Comparison of ENCODE assay signal across 42 cellular contexts in genomic region chr20:17701826-17702225, GRCh38. TPM values are rescaled to one million over a fixed set of nuclear protein-coding genes. Genes with fewer than 3 reads are reported as not detected.
"Had no signal": no experiment of that assay in that cellular context is flagged by ENCODE, and none has a peak within 500 bp of the region (broad histone marks: within the 10 kb centered on the region; RNA-seq: fewer than 3 reads in every experiment).

No MANE protein-coding gene starts in this region.

- H3K4me1 ChIP-seq: adrenal gland, ascending aorta, breast epithelium had no signal

- H3K9me3 Mint-ChIP-seq: activated naive CD4-positive, alpha-beta T cell treated with anti-CD3 and anti-CD28 coated beads for 36 hours; activated naive CD4-positive, alpha-beta T cell treated with anti-CD3 and anti-CD28 coated beads, Interleukin-2, amount 50 U/mL, for 24 hours; activated naive CD4-positive, alpha-beta T cell treated with anti-CD3 and anti-CD28 coated beads, Interleukin-2, amount 50 U/mL, for 72 hours; activated naive CD8-positive, alpha-beta T cell treated with anti-CD3 and anti-CD28 coated beads for 36 hours; activated naive CD8-positive, alpha-beta T cell treated with anti-CD3 and anti-CD28 coated beads, Interleukin-2, amount 10 ng/mL, durations not matched to agents 7 days and 5 days; activated naive CD8-positive, alpha-beta T cell treated with anti-CD3 and anti-CD28 coated beads, Interleukin-2, amount 50 U/mL, for 24 hours; activated T-cell treated with anti-CD3 and anti-CD28 coated beads, Interleukin-2, amount 50 U/mL, for 24 hours; activated T-cell treated with anti-CD3 and anti-CD28 coated beads, Interleukin-2, amount 50 U/mL, for 4 hours; activated T-cell treated with anti-CD3 and anti-CD28 coated beads, Interleukin-2, amount 50 U/mL, for 72 hours; activated T-helper 1 cell treated with anti-CD3 and anti-CD28 coated beads, Interleukin-12 subunit alpha, Interleukin-12 subunit beta, Interleukin-2, Interleukin-4 antibody, amounts not matched to agents 30 ng/mL and 10 ng/mL and 1 ng/mL, durations not matched to agents 14 hours and 24 hours and 36 hours; activated T-helper 2 cell treated with anti-CD3 and anti-CD28 coated beads, Interferon-gamma antibody, Interleukin-2, Interleukin-4, amounts not matched to agents 10 μg/mL and 5 μg/mL and 100 μg/mL, durations not matched to agents 14 hours and 24 hours and 36 hours; central memory CD8-positive, alpha-beta T cell had no signal

- H3K36me3 Mint-ChIP-seq: activated naive CD4-positive, alpha-beta T cell treated with anti-CD3 and anti-CD28 coated beads, Interleukin-2, amount 10 ng/mL, durations not matched to agents 7 days and 5 days; activated naive CD4-positive, alpha-beta T cell treated with anti-CD3 and anti-CD28 coated beads, Interleukin-2, amount 50 U/mL, for 24 hours; activated naive CD4-positive, alpha-beta T cell treated with anti-CD3 and anti-CD28 coated beads, Interleukin-2, amount 50 U/mL, for 72 hours; activated naive CD8-positive, alpha-beta T cell; activated naive CD8-positive, alpha-beta T cell treated with anti-CD3 and anti-CD28 coated beads for 36 hours; activated naive CD8-positive, alpha-beta T cell treated with anti-CD3 and anti-CD28 coated beads, Interleukin-2, amount 10 ng/mL, durations not matched to agents 7 days and 5 days; brain had no signal

- H3K36me3 ChIP-seq: adrenal gland, ascending aorta, brain microvascular endothelial cell, breast epithelium, cardiac muscle cell had no signal

- H3K4me3 ChIP-seq: adrenal gland, ascending aorta, breast epithelium, cardiac muscle cell had no signal

- H3K27me3 ChIP-seq: adrenal gland, ascending aorta, brain microvascular endothelial cell, breast epithelium, cardiac muscle cell had no signal

- H3K27ac ChIP-seq: adrenal gland, ascending aorta, brain microvascular endothelial cell, breast epithelium, cardiac muscle cell had no signal

- H3K27ac Mint-ChIP-seq: activated naive CD4-positive, alpha-beta T cell treated with anti-CD3 and anti-CD28 coated beads for 36 hours; activated naive CD4-positive, alpha-beta T cell treated with anti-CD3 and anti-CD28 coated beads, Interleukin-2, amount 10 ng/mL, durations not matched to agents 7 days and 5 days; activated naive CD4-positive, alpha-beta T cell treated with anti-CD3 and anti-CD28 coated beads, Interleukin-2, amount 50 U/mL, for 24 hours; activated naive CD4-positive, alpha-beta T cell treated with anti-CD3 and anti-CD28 coated beads, Interleukin-2, amount 50 U/mL, for 72 hours; activated naive CD8-positive, alpha-beta T cell; activated naive CD8-positive, alpha-beta T cell treated with anti-CD3 and anti-CD28 coated beads for 36 hours; activated naive CD8-positive, alpha-beta T cell treated with anti-CD3 and anti-CD28 coated beads, Interleukin-2, amount 10 ng/mL, durations not matched to agents 7 days and 5 days; activated naive CD8-positive, alpha-beta T cell treated with anti-CD3 and anti-CD28 coated beads, Interleukin-2, amount 50 U/mL, for 24 hours; activated T-cell treated with anti-CD3 and anti-CD28 coated beads, Interleukin-2, amount 50 U/mL, for 24 hours; activated T-cell treated with anti-CD3 and anti-CD28 coated beads, Interleukin-2, amount 50 U/mL, for 72 hours; activated T-helper 1 cell treated with anti-CD3 and anti-CD28 coated beads, Interleukin-12 subunit alpha, Interleukin-12 subunit beta, Interleukin-2, Interleukin-4 antibody, amounts not matched to agents 30 ng/mL and 10 ng/mL and 1 ng/mL, durations not matched to agents 14 hours and 24 hours and 36 hours; activated T-helper 17 cell treated with anti-CD3 and anti-CD28 coated beads, Interleukin-2, amount 50 U/mL, for 72 hours; activated T-helper 2 cell treated with anti-CD3 and anti-CD28 coated beads, Interferon-gamma antibody, Interleukin-2, Interleukin-4, amounts not matched to agents 10 μg/mL and 5 μg/mL and 100 μg/mL, durations not matched to agents 14 hours and 24 hours and 36 hours; brain had no signal

- H3K27me3 Mint-ChIP-seq: activated naive CD4-positive, alpha-beta T cell treated with anti-CD3 and anti-CD28 coated beads, Interleukin-2, amount 50 U/mL, for 24 hours; activated naive CD8-positive, alpha-beta T cell; activated naive CD8-positive, alpha-beta T cell treated with anti-CD3 and anti-CD28 coated beads for 36 hours; activated naive CD8-positive, alpha-beta T cell treated with anti-CD3 and anti-CD28 coated beads, Interleukin-2, amount 10 ng/mL, durations not matched to agents 7 days and 5 days; activated naive CD8-positive, alpha-beta T cell treated with anti-CD3 and anti-CD28 coated beads, Interleukin-2, amount 50 U/mL, for 24 hours; activated T-cell treated with anti-CD3 and anti-CD28 coated beads, Interleukin-2, amount 50 U/mL, for 24 hours; activated T-helper 17 cell treated with anti-CD3 and anti-CD28 coated beads, Interleukin-2, amount 50 U/mL, for 72 hours; central memory CD8-positive, alpha-beta T cell had no signal

- H3K4me1 Mint-ChIP-seq: activated naive CD4-positive, alpha-beta T cell treated with anti-CD3 and anti-CD28 coated beads, Interleukin-2, amount 10 ng/mL, durations not matched to agents 7 days and 5 days; activated naive CD4-positive, alpha-beta T cell treated with anti-CD3 and anti-CD28 coated beads, Interleukin-2, amount 50 U/mL, for 24 hours; activated naive CD8-positive, alpha-beta T cell treated with anti-CD3 and anti-CD28 coated beads for 36 hours; activated naive CD8-positive, alpha-beta T cell treated with anti-CD3 and anti-CD28 coated beads, Interleukin-2, amount 10 ng/mL, durations not matched to agents 7 days and 5 days; activated naive CD8-positive, alpha-beta T cell treated with anti-CD3 and anti-CD28 coated beads, Interleukin-2, amount 50 U/mL, for 24 hours; activated T-helper 17 cell treated with anti-CD3 and anti-CD28 coated beads, Interleukin-2, amount 50 U/mL, for 72 hours; brain; central memory CD8-positive, alpha-beta T cell had no signal

- DNase-seq: activated effector memory CD4-positive, alpha-beta T cell treated with anti-CD3 and anti-CD28 coated beads, Interleukin-2, amount 50 U/mL, for 16 hours; activated effector memory CD4-positive, alpha-beta T cell treated with Interleukin-2 at 50 U/mL for 16 hours; activated gamma-delta T cell; activated gamma-delta T cell treated with Interleukin-2 at 50 U/mL for 16 hours; activated naive CD4-positive, alpha-beta T cell; activated naive CD4-positive, alpha-beta T cell treated with anti-CD3 and anti-CD28 coated beads for 36 hours; activated naive CD4-positive, alpha-beta T cell treated with anti-CD3 and anti-CD28 coated beads, Interleukin-2, amount 10 ng/mL, durations not matched to agents 7 days and 5 days; activated naive CD4-positive, alpha-beta T cell treated with anti-CD3 and anti-CD28 coated beads, Interleukin-2, amount 50 U/mL, for 16 hours; activated naive CD4-positive, alpha-beta T cell treated with Interleukin-2 at 50 U/mL for 16 hours; activated naive CD8-positive, alpha-beta T cell treated with anti-CD3 and anti-CD28 coated beads for 36 hours; activated naive CD8-positive, alpha-beta T cell treated with anti-CD3 and anti-CD28 coated beads, Interleukin-2, amount 10 ng/mL, durations not matched to agents 7 days and 5 days; activated naive CD8-positive, alpha-beta T cell treated with anti-CD3 and anti-CD28 coated beads, Interleukin-2, amount 50 U/mL, for 24 hours; activated T-cell treated with anti-CD3 and anti-CD28 coated beads for 4 hours; activated T-cell treated with anti-CD3 and anti-CD28 coated beads, Interleukin-2, amount 50 U/mL, for 1 hour; activated T-cell treated with anti-CD3 and anti-CD28 coated beads, Interleukin-2, amount 50 U/mL, for 24 hours; activated T-cell treated with anti-CD3 and anti-CD28 coated beads, Interleukin-2, amount 50 U/mL, for 4 hours; activated T-cell treated with anti-CD3 and anti-CD28 coated beads, Interleukin-2, amount 50 U/mL, for 48 hours; activated T-cell treated with anti-CD3 and anti-CD28 coated beads, Interleukin-2, amount 50 U/mL, for 72 hours; adrenal gland; amniotic stem cell; amygdala; anterior cingulate cortex; aorta; brain microvascular endothelial cell; central memory CD4-positive, alpha-beta T cell; cerebellar nuclear complex had no signal

- H3K9me3 ChIP-seq: adrenal gland, ascending aorta, breast epithelium had no signal

- FAIRE-seq: astrocyte, bronchial epithelial cell had no signal

- H3K4me3 Mint-ChIP-seq: activated naive CD4-positive, alpha-beta T cell treated with anti-CD3 and anti-CD28 coated beads for 36 hours; activated naive CD4-positive, alpha-beta T cell treated with anti-CD3 and anti-CD28 coated beads, Interleukin-2, amount 10 ng/mL, durations not matched to agents 7 days and 5 days; activated naive CD4-positive, alpha-beta T cell treated with anti-CD3 and anti-CD28 coated beads, Interleukin-2, amount 50 U/mL, for 24 hours; activated naive CD8-positive, alpha-beta T cell; activated naive CD8-positive, alpha-beta T cell treated with anti-CD3 and anti-CD28 coated beads for 36 hours; activated naive CD8-positive, alpha-beta T cell treated with anti-CD3 and anti-CD28 coated beads, Interleukin-2, amount 10 ng/mL, durations not matched to agents 7 days and 5 days; activated naive CD8-positive, alpha-beta T cell treated with anti-CD3 and anti-CD28 coated beads, Interleukin-2, amount 50 U/mL, for 24 hours; activated T-cell treated with anti-CD3 and anti-CD28 coated beads, Interleukin-2, amount 50 U/mL, for 24 hours; activated T-cell treated with anti-CD3 and anti-CD28 coated beads, Interleukin-2, amount 50 U/mL, for 4 hours; activated T-cell treated with anti-CD3 and anti-CD28 coated beads, Interleukin-2, amount 50 U/mL, for 72 hours; activated T-helper 1 cell treated with anti-CD3 and anti-CD28 coated beads, Interleukin-12 subunit alpha, Interleukin-12 subunit beta, Interleukin-2, Interleukin-4 antibody, amounts not matched to agents 30 ng/mL and 10 ng/mL and 1 ng/mL, durations not matched to agents 14 hours and 24 hours and 36 hours; activated T-helper 17 cell treated with anti-CD3 and anti-CD28 coated beads, Interleukin-2, amount 50 U/mL, for 72 hours; brain; central memory CD8-positive, alpha-beta T cell had no signal

- ATAC-seq: activated naive CD4-positive, alpha-beta T cell treated with anti-CD3 and anti-CD28 coated beads, Interleukin-2, amount 50 U/mL, for 72 hours; activated naive CD8-positive, alpha-beta T cell treated with anti-CD3 and anti-CD28 coated beads, Interleukin-2, amount 50 U/mL, for 24 hours; activated T-cell treated with anti-CD3 and anti-CD28 coated beads, Interleukin-2, amount 50 U/mL, for 4 hours; activated T-cell treated with anti-CD3 and anti-CD28 coated beads, Interleukin-2, amount 50 U/mL, for 72 hours; activated T-helper 17 cell treated with anti-CD3 and anti-CD28 coated beads, Interleukin-2, amount 50 U/mL, for 72 hours had no signal

RNA-seq across cellular contexts. Expression of gene BANF2, which starts 2.1 kb away (rescaled TPM):
- total RNA-seq: activated naive CD4-positive, alpha-beta T cell treated with anti-CD3 and anti-CD28 coated beads for 36 hours; activated naive CD4-positive, alpha-beta T cell treated with anti-CD3 and anti-CD28 coated beads, Interleukin-2, amount 50 U/mL, for 72 hours; activated naive CD8-positive, alpha-beta T cell treated with anti-CD3 and anti-CD28 coated beads for 36 hours; activated naive CD8-positive, alpha-beta T cell treated with anti-CD3 and anti-CD28 coated beads, Interleukin-2, amount 10 ng/mL, durations not matched to agents 7 days and 5 days; activated T-cell treated with anti-CD3 and anti-CD28 coated beads, Interleukin-2, amount 50 U/mL, for 4 hours; activated T-cell treated with anti-CD3 and anti-CD28 coated beads, Interleukin-2, amount 50 U/mL, for 72 hours; activated T-helper 1 cell treated with anti-CD3 and anti-CD28 coated beads, Interleukin-12 subunit alpha, Interleukin-12 subunit beta, Interleukin-2, Interleukin-4 antibody, amounts not matched to agents 30 ng/mL and 10 ng/mL and 1 ng/mL, durations not matched to agents 14 hours and 24 hours and 36 hours; activated T-helper 17 cell treated with anti-CD3 and anti-CD28 coated beads, Interleukin-2, amount 50 U/mL, for 72 hours; activated T-helper 2 cell treated with anti-CD3 and anti-CD28 coated beads, Interferon-gamma antibody, Interleukin-2, Interleukin-4, amounts not matched to agents 10 μg/mL and 5 μg/mL and 100 μg/mL, durations not matched to agents 14 hours and 24 hours and 36 hours; adrenal gland; aorta; ascending aorta; astrocyte; breast epithelium; bronchial epithelial cell; cardiac muscle cell; cardiac septum; cerebellum; chondrocyte had no signal
